8 cellular contexts compared by ENCODE assay signal in the genomic region with DNA sequence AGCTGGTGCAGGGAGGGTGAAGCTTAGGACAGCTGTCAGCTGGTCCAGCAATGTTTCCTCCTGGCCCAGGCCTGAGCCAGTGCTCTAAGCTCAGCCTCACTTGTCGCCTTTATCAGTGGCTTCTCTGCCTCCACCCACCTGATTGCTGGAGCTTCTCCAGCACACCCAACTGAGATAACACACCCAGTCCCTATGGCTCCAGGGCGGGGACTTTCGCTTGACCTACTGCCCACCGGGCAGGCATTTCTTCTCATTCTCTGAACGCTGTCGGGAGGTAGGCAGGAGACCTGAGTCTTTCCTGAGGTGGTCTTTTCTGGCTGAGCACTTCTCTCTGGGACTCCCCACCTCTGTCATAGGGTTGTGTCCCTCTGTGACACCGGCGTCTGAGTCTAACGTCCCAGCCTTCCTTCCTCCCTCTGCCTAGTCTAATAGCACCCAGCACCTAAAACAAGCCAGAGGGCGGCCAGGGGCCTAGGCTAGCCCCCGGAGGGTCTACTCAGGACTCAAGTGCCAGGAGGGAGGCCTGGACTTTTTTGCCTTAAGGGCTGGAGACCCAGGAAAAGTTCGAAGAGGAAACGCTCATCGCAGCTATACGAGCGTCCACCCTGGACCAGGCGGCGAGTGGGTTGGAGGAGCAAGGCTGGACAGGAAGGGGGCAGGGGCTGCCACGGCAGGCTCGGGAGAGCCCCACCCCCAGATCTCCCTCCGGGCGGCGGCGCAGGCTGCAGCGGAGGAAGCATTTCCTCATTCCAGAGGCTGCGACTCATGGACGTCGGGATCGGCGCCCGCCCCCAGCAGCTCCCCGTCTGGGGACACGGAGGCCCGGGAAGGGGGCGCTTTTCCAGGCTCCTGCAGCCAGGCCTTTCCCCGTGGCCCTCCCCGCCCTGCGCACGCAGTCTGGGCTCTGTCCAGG. TPM values are rescaled to one million over a fixed set of nuclear protein-coding genes. Genes with fewer than 3 reads are reported as not detected.
DNase-seq lines count a peak whose midpoint lies in the region; ATAC-seq, FAIRE-seq and TF ChIP-seq lines count a peak whose summit lies in the region.

No MANE protein-coding gene starts in this region.

- peak; percentile 14 for ATAC-seq in HG02588 (IDR thresholded peaks at IDR 0.05; ENCODE audit: unreplicated experiment)
- ATAC-seq in Right ventricle myocardium inferior = peak; percentile 85

- no peak for FAIRE-seq in D721Med (lab: Jason Lieb, UNC)

- no peak for TF ChIP-seq CTCF in D721Med (IDR thresholded peaks at IDR 0.05; ENCODE audit: insufficient read depth, missing control alignments)

- DNase-seq in activated CD4-positive, alpha-beta T cell treated with anti-CD3 and anti-CD28 coated beads for 48 hours = peak; percentile 15
- DNase-seq in activated CD4-positive, alpha-beta T cell treated with anti-CD3 and anti-CD28 coated beads for 1 hour = no peak
- peak; percentile 40 for DNase-seq in NCI-H446 treated with DMSO at 0.1 percent for 48 hours (lab: John Stamatoyannopoulos, UW)
- peak; percentile 87 for DNase-seq in amniotic epithelial cell (ENCODE audit: low read depth)
- DNase-seq in Right ventricle myocardium inferior (ENCODE audit: missing footprints) = peak; percentile 94
- DNase-seq in nucleus accumbens (lab: John Stamatoyannopoulos, UW) = peak in 31 of 56 donors; percentile 22 to 83 (median 70)
- DNase-seq in D721Med (ENCODE audit: insufficient read length, low spot score) = no peak

- intact Hi-C loops in Right ventricle myocardium inferior (cut with DNase I) = no loop called here

RNA-seq across cellular contexts. Expression of a gene that starts 0.8 kb away (rescaled TPM):
- total RNA-seq in Right ventricle myocardium inferior = 157 TPM

RNA-seq across cellular contexts. Expression of a gene that starts 1.0 kb away (rescaled TPM):
- total RNA-seq in Right ventricle myocardium inferior = 65.5 TPM

RNA-seq across cellular contexts. Expression of a gene that starts 28.3 kb away (rescaled TPM):
- 19.4 TPM for total RNA-seq in Right ventricle myocardium inferior

RNA-seq across cellular contexts. Expression of a gene that starts 31.1 kb away (rescaled TPM):
- total RNA-seq in Right ventricle myocardium inferior = 6.6 TPM

RNA-seq across cellular contexts. Expression of a gene that starts 31.6 kb away (rescaled TPM):
- 4.4 TPM for total RNA-seq in Right ventricle myocardium inferior

Comparison
In these comparisons a context has a peak if more than half of its experiments do, and no peak if none do; other contexts are left out.
1. DNase-seq: peak in activated CD4-positive, alpha-beta T cell treated with anti-CD3 and anti-CD28 coated beads for 48 hours (single experiment), NCI-H446 treated with DMSO at 0.1 percent for 48 hours (single experiment), amniotic epithelial cell (single experiment), Right ventricle myocardium inferior (single experiment) and nucleus accumbens (31 of 56); none in activated CD4-positive, alpha-beta T cell treated with anti-CD3 and anti-CD28 coated beads for 1 hour (single experiment) and D721Med (single experiment).